In genomic region chrX:138859421-138859820, GRCh38 we compare ENCODE assay signal across 30 cellular contexts.
"Had no signal": no experiment of that assay in that cellular context is flagged by ENCODE, and none has a peak within 500 bp of the region (broad histone marks: within the 10 kb centered on the region; RNA-seq: fewer than 3 reads in every experiment).

No MANE protein-coding gene starts in this region.

- H3K27me3 Mint-ChIP-seq: activated naive CD8-positive, alpha-beta T cell treated with anti-CD3 and anti-CD28 coated beads, Interleukin-2, amount 50 U/mL, for 24 hours; central memory CD8-positive, alpha-beta T cell had no signal

- FAIRE-seq: RCC 7860 had no signal

- H3K9me3 Mint-ChIP-seq: activated naive CD4-positive, alpha-beta T cell treated with anti-CD3 and anti-CD28 coated beads, Interleukin-2, amount 50 U/mL, for 72 hours; activated naive CD8-positive, alpha-beta T cell treated with anti-CD3 and anti-CD28 coated beads, Interleukin-2, amount 50 U/mL, for 24 hours; activated T-helper 1 cell treated with anti-CD3 and anti-CD28 coated beads, Interleukin-12 subunit alpha, Interleukin-12 subunit beta, Interleukin-2, Interleukin-4 antibody, amounts not matched to agents 30 ng/mL and 10 ng/mL and 1 ng/mL, durations not matched to agents 14 hours and 24 hours and 36 hours; brain; central memory CD8-positive, alpha-beta T cell; T-helper 2 cell treated with Interferon-gamma antibody and Interleukin-4, amounts not matched to agents 5 μg/mL and 100 μg/mL, for 36 hours had no signal

- H3K36me3 Mint-ChIP-seq: activated naive CD4-positive, alpha-beta T cell treated with anti-CD3 and anti-CD28 coated beads, Interleukin-2, amount 50 U/mL, for 72 hours; brain had no signal

- H3K27ac ChIP-seq: ascending aorta had no signal

- H3K4me1 Mint-ChIP-seq: activated naive CD8-positive, alpha-beta T cell treated with anti-CD3 and anti-CD28 coated beads, Interleukin-2, amount 50 U/mL, for 24 hours; central memory CD8-positive, alpha-beta T cell had no signal

- H3K27me3 ChIP-seq: ascending aorta, SJSA1 had no signal

- ATAC-seq: activated CD4-positive, CD25-positive, alpha-beta regulatory T cell treated with anti-CD3 and anti-CD28 coated beads, Interleukin-2, amount 50 U/mL, for 24 hours; activated CD8-positive, alpha-beta T cell treated with anti-CD3 and anti-CD28 coated beads, Interleukin-2, amount 10 ng/mL, durations not matched to agents 7 days and 5 days; activated naive CD4-positive, alpha-beta T cell treated with anti-CD3 and anti-CD28 coated beads, Interleukin-2, amount 50 U/mL, for 72 hours; activated naive CD8-positive, alpha-beta T cell treated with anti-CD3 and anti-CD28 coated beads, Interleukin-2, amount 50 U/mL, for 24 hours; PC-3; SK-N-SH treated with all-trans-retinoic acid at 6 μM for 48 hours had no signal

- H3K4me3 Mint-ChIP-seq: activated CD8-positive, alpha-beta T cell treated with anti-CD3 and anti-CD28 coated beads, Interleukin-2, amount 10 ng/mL, durations not matched to agents 7 days and 5 days; activated naive CD8-positive, alpha-beta T cell treated with anti-CD3 and anti-CD28 coated beads, Interleukin-2, amount 50 U/mL, for 24 hours; activated T-helper 1 cell treated with anti-CD3 and anti-CD28 coated beads, Interleukin-12 subunit alpha, Interleukin-12 subunit beta, Interleukin-2, Interleukin-4 antibody, amounts not matched to agents 30 ng/mL and 10 ng/mL and 1 ng/mL, durations not matched to agents 14 hours and 24 hours and 36 hours; brain; central memory CD8-positive, alpha-beta T cell; T-helper 2 cell treated with Interferon-gamma antibody and Interleukin-4, amounts not matched to agents 5 μg/mL and 100 μg/mL, for 36 hours had no signal

- H3K36me3 ChIP-seq: ascending aorta, SJSA1 had no signal

- H3K27ac Mint-ChIP-seq: activated CD8-positive, alpha-beta T cell treated with anti-CD3 and anti-CD28 coated beads, Interleukin-2, amount 10 ng/mL, durations not matched to agents 7 days and 5 days; activated naive CD4-positive, alpha-beta T cell treated with anti-CD3 and anti-CD28 coated beads, Interleukin-2, amount 50 U/mL, for 72 hours; activated naive CD8-positive, alpha-beta T cell treated with anti-CD3 and anti-CD28 coated beads, Interleukin-2, amount 50 U/mL, for 24 hours; activated T-helper 1 cell treated with anti-CD3 and anti-CD28 coated beads, Interleukin-12 subunit alpha, Interleukin-12 subunit beta, Interleukin-2, Interleukin-4 antibody, amounts not matched to agents 30 ng/mL and 10 ng/mL and 1 ng/mL, durations not matched to agents 14 hours and 24 hours and 36 hours; brain; T-helper 2 cell treated with Interferon-gamma antibody and Interleukin-4, amounts not matched to agents 5 μg/mL and 100 μg/mL, for 36 hours had no signal

- H3K4me1 ChIP-seq: ascending aorta had no signal

- H3K4me3 ChIP-seq: ascending aorta, SJSA1 had no signal

- DNase-seq: activated CD4-positive, alpha-beta T cell treated with anti-CD3 and anti-CD28 coated beads for 48 hours; activated CD4-positive, alpha-beta T cell treated with anti-CD3 and anti-CD28 coated beads, Interleukin-2, amount 50 U/mL, for 4 hours; activated CD8-positive, alpha-beta memory T cell treated with anti-CD3 and anti-CD28 coated beads, Interleukin-2, amount 50 U/mL, for 48 hours; activated CD8-positive, alpha-beta T cell treated with anti-CD3 and anti-CD28 coated beads, Interleukin-2, amount 10 ng/mL, durations not matched to agents 7 days and 5 days; activated effector memory CD4-positive, alpha-beta T cell treated with anti-CD3 and anti-CD28 coated beads, Interleukin-2, amount 50 U/mL, for 16 hours; activated naive CD4-positive, alpha-beta T cell treated with Interleukin-2 at 50 U/mL for 16 hours; activated naive CD8-positive, alpha-beta T cell treated with anti-CD3 and anti-CD28 coated beads, Interleukin-2, amount 50 U/mL, for 24 hours; activated T-cell treated with anti-CD3 and anti-CD28 coated beads, Interleukin-2, amount 50 U/mL, for 1 hour; amniotic stem cell; Karpas-422; MM.1S; NCI-H1105; NCI-H1436; NCI-H1694 treated with DMSO at 0.1 percent for 48 hours; NCI-H2029 treated with DMSO at 0.1 percent for 48 hours; NCI-H510A treated with DMSO at 0.1 percent for 48 hours; NCI-H69; PC-3; SHP77; SW 1271 had no signal

- H3K9me3 ChIP-seq: ascending aorta, SJSA1 had no signal
